Comparison of ENCODE assay signal across 21 cellular contexts in the genomic region with DNA sequence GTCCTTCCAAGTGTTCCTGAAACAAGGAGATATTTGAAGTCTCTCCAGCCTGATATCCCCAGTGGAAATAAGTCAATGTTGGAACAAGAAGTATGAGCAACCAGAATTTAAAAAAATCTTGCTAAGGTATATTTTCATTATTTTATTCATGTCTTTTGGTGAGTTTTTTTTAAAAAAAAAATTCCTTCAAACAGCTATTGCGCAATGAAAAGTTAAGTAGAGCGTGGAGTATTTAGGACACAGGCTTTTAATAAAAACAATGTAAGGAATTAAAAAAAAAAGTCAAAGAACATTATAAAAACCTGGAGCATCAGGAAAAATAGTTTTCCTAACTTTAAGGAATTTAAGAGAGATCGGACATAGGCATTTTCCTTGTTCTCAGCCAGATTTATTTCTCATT.
"Had no signal": no experiment of that assay in that cellular context is flagged by ENCODE, and none has a peak within 500 bp of the region (broad histone marks: within the 10 kb centered on the region; RNA-seq: fewer than 3 reads in every experiment).

No MANE protein-coding gene starts in this region.

- H3K9me3 ChIP-seq: gastrocnemius medialis, prostate gland, spleen, testis, tibial artery had no signal

- FAIRE-seq: kidney had no signal

- DNase-seq: cortex of kidney; dorsolateral prefrontal cortex; effector CD4-positive, alpha-beta T cell; gastrocnemius medialis; head of caudate nucleus; kidney; mesendoderm; midbrain; naive thymus-derived CD4-positive, alpha-beta T cell; nucleus accumbens; right cardiac atrium; spleen; stimulated activated CD4-positive, alpha-beta T cell treated with anti-CD3 and anti-CD28 coated beads, Interleukin-4, amount 100 ng/mL, for 4 hours; stimulated activated naive CD8-positive, alpha-beta T cell treated with anti-CD3 and anti-CD28 coated beads, Interleukin-15, Interleukin-2, amounts not matched to agents 100 U/mL and 50 U/mL, for 24 hours; substantia nigra; testis; tibial artery had no signal

- H3K27ac ChIP-seq: dorsolateral prefrontal cortex, gastrocnemius medialis, prostate gland, skin epidermis, spleen, testis, tibial artery had no signal

- H3K36me3 ChIP-seq: gastrocnemius medialis, prostate gland, spleen, tibial artery had no signal

- ATAC-seq: gastrocnemius medialis; left lobe of liver; naive thymus-derived CD4-positive, alpha-beta T cell; right cardiac atrium; stimulated activated memory B cell treated with anti-CD40 and anti-IgM and Interleukin-4, amounts not matched to agents 10 μg/mL and 1 μg/mL and 100 μg/mL, for 72 hours; stimulated activated naive CD8-positive, alpha-beta T cell treated with anti-CD3 and anti-CD28 coated beads, Interleukin-15, Interleukin-2, amounts not matched to agents 100 U/mL and 50 U/mL, for 24 hours had no signal

- H3K4me1 ChIP-seq: gastrocnemius medialis, prostate gland, spleen, testis, tibial artery had no signal

- H3K4me3 ChIP-seq: dorsolateral prefrontal cortex, gastrocnemius medialis, prostate gland, skin epidermis, spleen, testis, tibial artery had no signal

- H3K27me3 ChIP-seq: gastrocnemius medialis, testis had no signal
